In the genomic region with DNA sequence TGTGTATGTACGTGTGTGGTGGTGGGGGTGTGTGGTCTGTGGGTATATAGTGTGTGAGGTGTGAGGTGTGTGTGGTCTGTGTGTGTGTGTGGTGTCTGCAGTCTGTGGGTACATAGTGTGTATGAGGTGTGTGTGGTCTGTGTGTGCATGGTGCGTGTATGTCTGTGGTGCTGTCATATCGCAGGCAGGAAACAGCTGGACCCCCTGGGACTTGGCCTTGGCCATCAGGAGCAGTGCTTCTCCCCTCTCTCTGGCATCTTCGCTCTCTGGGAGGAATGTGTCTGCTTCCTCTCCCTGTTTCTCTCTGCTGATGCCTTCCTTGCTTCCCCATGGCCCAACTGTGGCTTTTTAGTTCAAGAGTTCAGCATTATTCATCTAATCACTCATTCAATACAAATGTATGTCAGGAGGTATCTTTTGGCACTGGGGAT, we compare ENCODE assay signal across 1 cellular context.
TF ChIP-seq lines count a peak whose summit lies in the region.

No MANE protein-coding gene starts in this region.

TF ChIP-seq in HepG2, 621 proteins besides CTCF, POLR2A, EP300 and RAD21 (continued from another document):
- TF ChIP-seq, protein P1, sequence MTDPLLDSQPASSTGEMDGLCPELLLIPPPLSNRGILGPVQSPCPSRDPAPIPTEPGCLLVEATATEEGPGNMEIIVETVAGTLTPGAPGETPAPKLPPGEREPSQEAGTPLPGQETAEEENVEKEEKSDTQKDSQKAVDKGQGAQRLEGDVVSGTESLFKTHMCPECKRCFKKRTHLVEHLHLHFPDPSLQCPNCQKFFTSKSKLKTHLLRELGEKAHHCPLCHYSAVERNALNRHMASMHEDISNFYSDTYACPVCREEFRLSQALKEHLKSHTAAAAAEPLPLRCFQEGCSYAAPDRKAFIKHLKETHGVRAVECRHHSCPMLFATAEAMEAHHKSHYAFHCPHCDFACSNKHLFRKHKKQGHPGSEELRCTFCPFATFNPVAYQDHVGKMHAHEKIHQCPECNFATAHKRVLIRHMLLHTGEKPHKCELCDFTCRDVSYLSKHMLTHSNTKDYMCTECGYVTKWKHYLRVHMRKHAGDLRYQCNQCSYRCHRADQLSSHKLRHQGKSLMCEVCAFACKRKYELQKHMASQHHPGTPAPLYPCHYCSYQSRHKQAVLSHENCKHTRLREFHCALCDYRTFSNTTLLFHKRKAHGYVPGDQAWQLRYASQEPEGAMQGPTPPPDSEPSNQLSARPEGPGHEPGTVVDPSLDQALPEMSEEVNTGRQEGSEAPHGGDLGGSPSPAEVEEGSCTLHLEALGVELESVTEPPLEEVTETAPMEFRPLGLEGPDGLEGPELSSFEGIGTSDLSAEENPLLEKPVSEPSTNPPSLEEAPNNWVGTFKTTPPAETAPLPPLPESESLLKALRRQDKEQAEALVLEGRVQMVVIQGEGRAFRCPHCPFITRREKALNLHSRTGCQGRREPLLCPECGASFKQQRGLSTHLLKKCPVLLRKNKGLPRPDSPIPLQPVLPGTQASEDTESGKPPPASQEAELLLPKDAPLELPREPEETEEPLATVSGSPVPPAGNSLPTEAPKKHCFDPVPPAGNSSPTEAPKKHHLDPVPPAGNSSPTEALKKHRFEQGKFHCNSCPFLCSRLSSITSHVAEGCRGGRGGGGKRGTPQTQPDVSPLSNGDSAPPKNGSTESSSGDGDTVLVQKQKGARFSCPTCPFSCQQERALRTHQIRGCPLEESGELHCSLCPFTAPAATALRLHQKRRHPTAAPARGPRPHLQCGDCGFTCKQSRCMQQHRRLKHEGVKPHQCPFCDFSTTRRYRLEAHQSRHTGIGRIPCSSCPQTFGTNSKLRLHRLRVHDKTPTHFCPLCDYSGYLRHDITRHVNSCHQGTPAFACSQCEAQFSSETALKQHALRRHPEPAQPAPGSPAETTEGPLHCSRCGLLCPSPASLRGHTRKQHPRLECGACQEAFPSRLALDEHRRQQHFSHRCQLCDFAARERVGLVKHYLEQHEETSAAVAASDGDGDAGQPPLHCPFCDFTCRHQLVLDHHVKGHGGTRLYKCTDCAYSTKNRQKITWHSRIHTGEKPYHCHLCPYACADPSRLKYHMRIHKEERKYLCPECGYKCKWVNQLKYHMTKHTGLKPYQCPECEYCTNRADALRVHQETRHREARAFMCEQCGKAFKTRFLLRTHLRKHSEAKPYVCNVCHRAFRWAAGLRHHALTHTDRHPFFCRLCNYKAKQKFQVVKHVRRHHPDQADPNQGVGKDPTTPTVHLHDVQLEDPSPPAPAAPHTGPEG (CRISPR knock-in tag; IDR thresholded peaks at IDR 0.05) = no peak
- TF ChIP-seq ZNF614 (CRISPR knock-in tag; IDR thresholded peaks at IDR 0.05; ENCODE audit: borderline replicate concordance) (no peak), ZNF33A (CRISPR knock-in tag; IDR thresholded peaks at IDR 0.05; ENCODE audit: borderline replicate concordance) (no peak), MED13 (CRISPR knock-in tag; IDR thresholded peaks at IDR 0.05) (no peak), RFXAP (CRISPR knock-in tag; IDR thresholded peaks at IDR 0.05; ENCODE audit: borderline replicate concordance) (no peak), MYNN (CRISPR knock-in tag; IDR thresholded peaks at IDR 0.05; ENCODE audit: low read depth) (no peak), ISX (CRISPR knock-in tag; conservative IDR thresholded peaks at IDR 0.05) (no peak), ZSCAN25 (CRISPR knock-in tag; IDR thresholded peaks at IDR 0.05) (no peak), ZNF589 (CRISPR knock-in tag; conservative IDR thresholded peaks at IDR 0.05) (no peak), NFIC (IDR thresholded peaks at IDR 0.05; ENCODE audit: low read length) (no peak)
- TF ChIP-seq, protein P2, sequence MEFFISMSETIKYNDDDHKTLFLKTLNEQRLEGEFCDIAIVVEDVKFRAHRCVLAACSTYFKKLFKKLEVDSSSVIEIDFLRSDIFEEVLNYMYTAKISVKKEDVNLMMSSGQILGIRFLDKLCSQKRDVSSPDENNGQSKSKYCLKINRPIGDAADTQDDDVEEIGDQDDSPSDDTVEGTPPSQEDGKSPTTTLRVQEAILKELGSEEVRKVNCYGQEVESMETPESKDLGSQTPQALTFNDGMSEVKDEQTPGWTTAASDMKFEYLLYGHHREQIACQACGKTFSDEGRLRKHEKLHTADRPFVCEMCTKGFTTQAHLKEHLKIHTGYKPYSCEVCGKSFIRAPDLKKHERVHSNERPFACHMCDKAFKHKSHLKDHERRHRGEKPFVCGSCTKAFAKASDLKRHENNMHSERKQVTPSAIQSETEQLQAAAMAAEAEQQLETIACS (CRISPR knock-in tag; IDR thresholded peaks at IDR 0.05) = no peak
- TF ChIP-seq, protein P3, sequence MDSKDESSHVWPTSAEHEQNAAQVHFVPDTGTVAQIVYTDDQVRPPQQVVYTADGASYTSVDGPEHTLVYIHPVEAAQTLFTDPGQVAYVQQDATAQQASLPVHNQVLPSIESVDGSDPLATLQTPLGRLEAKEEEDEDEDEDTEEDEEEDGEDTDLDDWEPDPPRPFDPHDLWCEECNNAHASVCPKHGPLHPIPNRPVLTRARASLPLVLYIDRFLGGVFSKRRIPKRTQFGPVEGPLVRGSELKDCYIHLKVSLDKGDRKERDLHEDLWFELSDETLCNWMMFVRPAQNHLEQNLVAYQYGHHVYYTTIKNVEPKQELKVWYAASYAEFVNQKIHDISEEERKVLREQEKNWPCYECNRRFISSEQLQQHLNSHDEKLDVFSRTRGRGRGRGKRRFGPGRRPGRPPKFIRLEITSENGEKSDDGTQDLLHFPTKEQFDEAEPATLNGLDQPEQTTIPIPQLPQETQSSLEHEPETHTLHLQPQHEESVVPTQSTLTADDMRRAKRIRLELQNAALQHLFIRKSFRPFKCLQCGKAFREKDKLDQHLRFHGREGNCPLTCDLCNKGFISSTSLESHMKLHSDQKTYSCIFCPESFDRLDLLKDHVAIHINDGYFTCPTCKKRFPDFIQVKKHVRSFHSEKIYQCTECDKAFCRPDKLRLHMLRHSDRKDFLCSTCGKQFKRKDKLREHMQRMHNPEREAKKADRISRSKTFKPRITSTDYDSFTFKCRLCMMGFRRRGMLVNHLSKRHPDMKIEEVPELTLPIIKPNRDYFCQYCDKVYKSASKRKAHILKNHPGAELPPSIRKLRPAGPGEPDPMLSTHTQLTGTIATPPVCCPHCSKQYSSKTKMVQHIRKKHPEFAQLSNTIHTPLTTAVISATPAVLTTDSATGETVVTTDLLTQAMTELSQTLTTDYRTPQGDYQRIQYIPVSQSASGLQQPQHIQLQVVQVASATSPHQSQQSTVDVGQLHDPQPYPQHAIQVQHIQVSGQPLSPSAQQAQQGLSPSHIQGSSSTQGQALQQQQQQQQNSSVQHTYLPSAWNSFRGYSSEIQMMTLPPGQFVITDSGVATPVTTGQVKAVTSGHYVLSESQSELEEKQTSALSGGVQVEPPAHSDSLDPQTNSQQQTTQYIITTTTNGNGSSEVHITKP (CRISPR knock-in tag; IDR thresholded peaks at IDR 0.05; ENCODE audit: low read depth) = no peak
